Comparison of ENCODE assay signal across 17 cellular contexts in genomic region chr2:143139835-143140393, GRCh38. TPM values are rescaled to one million over a fixed set of nuclear protein-coding genes. Genes with fewer than 3 reads are reported as not detected.
DNase-seq lines count a peak whose midpoint lies in the region; ATAC-seq and TF ChIP-seq lines count a peak whose summit lies in the region.
"Had no signal": no experiment of that assay in that cellular context is flagged by ENCODE, and none has a peak within 500 bp of the region (broad histone marks: within the 10 kb centered on the region; RNA-seq: fewer than 3 reads in every experiment).

No MANE protein-coding gene starts in this region.

- POLR2A ChIA-PET in activated CD4-positive, alpha-beta memory T cell treated with anti-CD3 and anti-CD28 coated beads, Interleukin-2, amount 10 ng/mL, durations not matched to agents 7 days and 5 days (lab: Charles Lee), result interaction anchor here (0.8 to 8.0 kb wide), 5 partner anchors 9 to 122 kb away, joined by 4 to 75 read pairs (median 4); partner anchors contain the start of gene ARHGAP15

- H3K9me3 Mint-ChIP-seq in activated naive CD4-positive, alpha-beta T cell treated with anti-CD3 and anti-CD28 coated beads, Interleukin-2, amount 50 U/mL, for 24 hours, result peaks cover 5% of the 10 kb centered on the region
- no peaks in the 10 kb centered on the region for H3K9me3 Mint-ChIP-seq in activated CD4-positive, alpha-beta memory T cell treated with anti-CD3 and anti-CD28 coated beads, Interleukin-2, amount 10 ng/mL, durations not matched to agents 7 days and 5 days
- H3K9me3 Mint-ChIP-seq in neural progenitor cell, result no peaks in the 10 kb centered on the region

- no peak for DNase-seq in activated naive CD4-positive, alpha-beta T cell treated with Interleukin-2 at 50 U/mL for 16 hours
- DNase-seq in activated CD4-positive, alpha-beta memory T cell treated with anti-CD3 and anti-CD28 coated beads, Interleukin-2, amount 10 ng/mL, durations not matched to agents 7 days and 5 days, result no peak
- DNase-seq in smooth muscle cell (lab: John Stamatoyannopoulos, UW; ENCODE audit: unreplicated experiment) (no peak), heart left ventricle (no peak), neural progenitor cell (ENCODE audit: low spot score) (no peak), NCI-H2227 treated with DMSO at 0.1 percent for 48 hours (lab: John Stamatoyannopoulos, UW) (no peak)
- DNase-seq: BE2C; effector CD4-positive, alpha-beta T cell; left lung; NCI-H1092; NCI-H510A treated with DMSO at 0.1 percent for 48 hours; occipital lobe; Right ventricle myocardium superior had no signal

- H3K79me2 ChIP-seq in smooth muscle cell (ENCODE audit: low read depth) (no peaks in the 10 kb centered on the region), neural progenitor cell (ENCODE audit: low read depth) (no peaks in the 10 kb centered on the region)

- CTCF ChIA-PET in activated CD4-positive, alpha-beta memory T cell treated with anti-CD3 and anti-CD28 coated beads, Interleukin-2, amount 10 ng/mL, durations not matched to agents 7 days and 5 days (lab: Charles Lee), result interaction anchor here (1.2 kb wide), 1 partner anchor 28 kb away, joined by 3 read pairs; no protein-coding TSS in a partner anchor

- H2AFZ ChIP-seq in smooth muscle cell (ENCODE audit: low read depth) (no peak overlapping the region), neural progenitor cell (replicated peaks) (no peak overlapping the region)

- H3K27me3 ChIP-seq in smooth muscle cell (ENCODE audit: low read depth), result no peaks in the 10 kb centered on the region
- H3K27me3 ChIP-seq in heart left ventricle, result peaks cover 0 to 4% (median 0%) of the 10 kb centered on the region in 9 donors
- H3K27me3 ChIP-seq in neural progenitor cell, result no peaks in the 10 kb centered on the region
- H3K27me3 ChIP-seq: ascending aorta, BE2C, left lung had no signal

- H4K20me1 ChIP-seq in smooth muscle cell (ENCODE audit: low read depth) (no peaks in the 10 kb centered on the region), neural progenitor cell (ENCODE audit: low read depth) (no peaks in the 10 kb centered on the region)

- intact Hi-C loops in heart left ventricle (cut with DNase I), result no loop called here

- no peak for TF ChIP-seq CTCF in smooth muscle cell (IDR thresholded peaks at IDR 0.05; ENCODE audit: borderline replicate concordance, insufficient read depth, poor library complexity, severe bottlenecking)
- TF ChIP-seq CTCF in heart left ventricle (IDR thresholded peaks at IDR 0.05), result no peak
- no peak for TF ChIP-seq CTCF in neural progenitor cell (IDR thresholded peaks at IDR 0.05)

- H3F3A ChIP-seq in smooth muscle cell (ENCODE audit: low read depth) (no peaks in the 10 kb centered on the region), neural progenitor cell (ENCODE audit: low read depth) (no peaks in the 10 kb centered on the region)

- H3K4me3 Mint-ChIP-seq in activated naive CD4-positive, alpha-beta T cell treated with anti-CD3 and anti-CD28 coated beads, Interleukin-2, amount 50 U/mL, for 24 hours, result peak overlapping the region; percentile 63
- peak overlapping the region; percentile 58 for H3K4me3 Mint-ChIP-seq in activated CD4-positive, alpha-beta memory T cell treated with anti-CD3 and anti-CD28 coated beads, Interleukin-2, amount 10 ng/mL, durations not matched to agents 7 days and 5 days
- no peak overlapping the region for H3K4me3 Mint-ChIP-seq in neural progenitor cell

- H3K4me2 ChIP-seq in smooth muscle cell (no peak overlapping the region), neural progenitor cell (no peak overlapping the region)

- H3K36me3 ChIP-seq in smooth muscle cell (ENCODE audit: low read depth), result no peaks in the 10 kb centered on the region
- no peaks in the 10 kb centered on the region for H3K36me3 ChIP-seq in heart left ventricle
- no peaks in the 10 kb centered on the region for H3K36me3 ChIP-seq in neural progenitor cell
- H3K36me3 ChIP-seq: ascending aorta, BE2C, left lung had no signal

- H3K27me3 Mint-ChIP-seq in activated naive CD4-positive, alpha-beta T cell treated with anti-CD3 and anti-CD28 coated beads, Interleukin-2, amount 50 U/mL, for 24 hours, result no peaks in the 10 kb centered on the region
- H3K27me3 Mint-ChIP-seq in activated CD4-positive, alpha-beta memory T cell treated with anti-CD3 and anti-CD28 coated beads, Interleukin-2, amount 10 ng/mL, durations not matched to agents 7 days and 5 days, result no peaks in the 10 kb centered on the region
- H3K27me3 Mint-ChIP-seq in neural progenitor cell (ENCODE audit: insufficient read depth, low read depth), result no peaks in the 10 kb centered on the region

- H3K27ac ChIP-seq in smooth muscle cell (ENCODE audit: low read depth) (no peak overlapping the region), heart left ventricle (no peak overlapping the region), neural progenitor cell (no peak overlapping the region)
- H3K27ac ChIP-seq: ascending aorta had no signal

- H3K4me1 ChIP-seq in smooth muscle cell (ENCODE audit: low read depth) (no peaks in the 10 kb centered on the region), heart left ventricle (peaks cover 0 to 56% (median 0%) of the 10 kb centered on the region in 12 donors), neural progenitor cell (no peaks in the 10 kb centered on the region)
- H3K4me1 ChIP-seq: ascending aorta, BE2C had no signal

- H3K4me3 ChIP-seq in smooth muscle cell, result no peak overlapping the region
- no peak overlapping the region for H3K4me3 ChIP-seq in heart left ventricle
- H3K4me3 ChIP-seq in neural progenitor cell, result no peak overlapping the region
- H3K4me3 ChIP-seq: ascending aorta, left lung had no signal

- no peaks in the 10 kb centered on the region for H3K9me3 ChIP-seq in smooth muscle cell (replicated peaks; ENCODE audit: low read depth)
- H3K9me3 ChIP-seq in heart left ventricle, result no peaks in the 10 kb centered on the region
- H3K9me3 ChIP-seq in neural progenitor cell (ENCODE audit: low read depth), result no peaks in the 10 kb centered on the region
- H3K9me3 ChIP-seq: ascending aorta, BE2C, left lung had no signal

- TF ChIP-seq POLR2A in heart left ventricle (IDR thresholded peaks at IDR 0.05), result no peak

- ATAC-seq in HG02852 (IDR thresholded peaks at IDR 0.05; ENCODE audit: unreplicated experiment), result peak; percentile 27
- no peak for ATAC-seq in heart left ventricle
- ATAC-seq: left lung had no signal

- WGBS in smooth muscle cell (ENCODE audit: low lambda C conversion rate), result 96% methylated on average over 2 of the region's 2 CpGs
- 88 to 96% (median 92%) methylated on average over 2 of the region's 2 CpGs for WGBS in heart left ventricle, 4 donors

- H3K36me3 Mint-ChIP-seq in activated naive CD4-positive, alpha-beta T cell treated with anti-CD3 and anti-CD28 coated beads, Interleukin-2, amount 50 U/mL, for 24 hours, result peaks cover 24% of the 10 kb centered on the region
- peaks cover 80% of the 10 kb centered on the region for H3K36me3 Mint-ChIP-seq in activated CD4-positive, alpha-beta memory T cell treated with anti-CD3 and anti-CD28 coated beads, Interleukin-2, amount 10 ng/mL, durations not matched to agents 7 days and 5 days (ENCODE audit: low read depth)
- H3K36me3 Mint-ChIP-seq in neural progenitor cell, result no peaks in the 10 kb centered on the region

- H3K9ac ChIP-seq in smooth muscle cell (ENCODE audit: low read depth) (no peak overlapping the region), neural progenitor cell (no peak overlapping the region)

- peak overlapping the region; percentile 92 for H3K27ac Mint-ChIP-seq in activated naive CD4-positive, alpha-beta T cell treated with anti-CD3 and anti-CD28 coated beads, Interleukin-2, amount 50 U/mL, for 24 hours
- H3K27ac Mint-ChIP-seq in activated CD4-positive, alpha-beta memory T cell treated with anti-CD3 and anti-CD28 coated beads, Interleukin-2, amount 10 ng/mL, durations not matched to agents 7 days and 5 days, result peak overlapping the region; percentile 44
- H3K27ac Mint-ChIP-seq in neural progenitor cell, result no peak overlapping the region

- H3K4me1 Mint-ChIP-seq in activated naive CD4-positive, alpha-beta T cell treated with anti-CD3 and anti-CD28 coated beads, Interleukin-2, amount 50 U/mL, for 24 hours, result peaks cover 98% of the 10 kb centered on the region
- peaks cover 87% of the 10 kb centered on the region for H3K4me1 Mint-ChIP-seq in activated CD4-positive, alpha-beta memory T cell treated with anti-CD3 and anti-CD28 coated beads, Interleukin-2, amount 10 ng/mL, durations not matched to agents 7 days and 5 days
- H3K4me1 Mint-ChIP-seq in neural progenitor cell, result no peaks in the 10 kb centered on the region

RNA-seq across cellular contexts. Expression of gene ARHGAP15, which starts 10.7 kb away (rescaled TPM):
- total RNA-seq in activated CD4-positive, alpha-beta memory T cell treated with anti-CD3 and anti-CD28 coated beads, Interleukin-2, amount 10 ng/mL, durations not matched to agents 7 days and 5 days, result 100 to 1,000 TPM; 167 TPM
- not detected in 2 replicates for total RNA-seq in smooth muscle cell
- not detected in 2 replicates for polyA plus RNA-seq in smooth muscle cell
- 1 to 10 TPM; 1.8 to 8.7 (median 3.6) TPM for total RNA-seq in heart left ventricle
- 1 to 10 TPM; 1.3 to 3.1 TPM for polyA plus RNA-seq in heart left ventricle
- 2.5 and 5.9 TPM in 2 replicates for total RNA-seq in neural progenitor cell (ENCODE audit: low replicate concordance)
- total RNA-seq: glomerular endothelial cell had no signal

Comparison
In these comparisons a context has a peak if more than half of its experiments do, and no peak if none do; other contexts are left out.
1. RNA of gene ARHGAP15, which starts 10.7 kb away (total RNA-seq): 167 TPM in activated CD4-positive, alpha-beta memory T cell treated with anti-CD3 and anti-CD28 coated beads, Interleukin-2, amount 10 ng/mL, durations not matched to agents 7 days and 5 days; 2.5 to 5.9 TPM in neural progenitor cell, 1.8 to 8.7 TPM in heart left ventricle and not detected in smooth muscle cell; every median in the first group is over 10 times any median in the second.